30 cellular contexts compared by ENCODE assay signal in genomic region chr13:113074876-113075275, GRCh38. TPM values are rescaled to one million over a fixed set of nuclear protein-coding genes. Genes with fewer than 3 reads are reported as not detected.
"Had no signal": no experiment of that assay in that cellular context is flagged by ENCODE, and none has a peak within 500 bp of the region (broad histone marks: within the 10 kb centered on the region; RNA-seq: fewer than 3 reads in every experiment).

No MANE protein-coding gene starts in this region.

- H3K9me3 Mint-ChIP-seq: activated CD4-positive, alpha-beta T cell treated with anti-CD3 and anti-CD28 coated beads, Interleukin-2, amount 10 ng/mL, durations not matched to agents 24 days and 14 days; activated naive CD8-positive, alpha-beta T cell treated with anti-CD3 and anti-CD28 coated beads, Interleukin-2, amount 50 U/mL, for 24 hours; T-helper 1 cell treated with Interleukin-12 subunit alpha and Interleukin-12 subunit beta and Interleukin-4 antibody, amounts not matched to agents 30 μg/mL and 1 μg/mL, for 36 hours; WTC11 had no signal

- H3K27me3 ChIP-seq: SJSA1 had no signal

- H3K9me3 ChIP-seq: SJSA1 had no signal

- ATAC-seq: activated naive CD4-positive, alpha-beta T cell treated with anti-CD3 and anti-CD28 coated beads, Interleukin-2, amount 50 U/mL, for 72 hours; activated naive CD8-positive, alpha-beta T cell treated with anti-CD3 and anti-CD28 coated beads, Interleukin-2, amount 50 U/mL, for 24 hours; activated T-cell treated with anti-CD3 and anti-CD28 coated beads, Interleukin-2, amount 50 U/mL, for 4 hours; K562; Panc1; SK-N-SH treated with all-trans-retinoic acid at 6 μM for 48 hours; WTC11 had no signal

- H3K4me1 ChIP-seq: SJSA1 had no signal

- H3K4me3 Mint-ChIP-seq: activated CD4-positive, alpha-beta T cell treated with anti-CD3 and anti-CD28 coated beads, Interleukin-2, amount 10 ng/mL, durations not matched to agents 24 days and 14 days; activated naive CD8-positive, alpha-beta T cell treated with anti-CD3 and anti-CD28 coated beads, Interleukin-2, amount 50 U/mL, for 24 hours; activated T-cell treated with anti-CD3 and anti-CD28 coated beads, Interleukin-2, amount 50 U/mL, for 4 hours; brain; T-helper 1 cell treated with Interleukin-12 subunit alpha and Interleukin-12 subunit beta and Interleukin-4 antibody, amounts not matched to agents 30 μg/mL and 1 μg/mL, for 36 hours; WTC11 had no signal

- H3K4me3 ChIP-seq: K562, SJSA1 had no signal

- H3K27ac ChIP-seq: SJSA1 had no signal

- H3K4me1 Mint-ChIP-seq: activated CD4-positive, alpha-beta T cell treated with anti-CD3 and anti-CD28 coated beads, Interleukin-2, amount 10 ng/mL, durations not matched to agents 24 days and 14 days; activated naive CD8-positive, alpha-beta T cell treated with anti-CD3 and anti-CD28 coated beads, Interleukin-2, amount 50 U/mL, for 24 hours had no signal

- H3K36me3 ChIP-seq: SJSA1 had no signal

- H3K27me3 Mint-ChIP-seq: activated CD4-positive, alpha-beta T cell treated with anti-CD3 and anti-CD28 coated beads, Interleukin-2, amount 10 ng/mL, durations not matched to agents 24 days and 14 days; activated naive CD8-positive, alpha-beta T cell treated with anti-CD3 and anti-CD28 coated beads, Interleukin-2, amount 50 U/mL, for 24 hours had no signal

- DNase-seq: activated CD4-positive, alpha-beta T cell treated with anti-CD3 and anti-CD28 coated beads for 1 hour; activated CD4-positive, alpha-beta T cell treated with anti-CD3 and anti-CD28 coated beads, Interleukin-2, amount 10 ng/mL, durations not matched to agents 24 days and 14 days; activated CD4-positive, alpha-beta T cell treated with anti-CD3 and anti-CD28 coated beads, Interleukin-2, amount 50 U/mL, for 48 hours; activated CD8-positive, alpha-beta memory T cell treated with anti-CD3 and anti-CD28 coated beads for 24 hours; activated effector memory CD4-positive, alpha-beta T cell treated with anti-CD3 and anti-CD28 coated beads, Interleukin-2, amount 50 U/mL, for 16 hours; activated naive CD4-positive, alpha-beta T cell treated with Interleukin-2 at 50 U/mL for 16 hours; activated naive CD8-positive, alpha-beta T cell treated with anti-CD3 and anti-CD28 coated beads, Interleukin-2, amount 50 U/mL, for 24 hours; activated T-cell treated with anti-CD3 and anti-CD28 coated beads, Interleukin-2, amount 50 U/mL, for 4 hours; amniotic stem cell; Karpas-422; MM.1S; NCI-H1105; NCI-H1436; NCI-H1694 treated with DMSO at 0.1 percent for 48 hours; NCI-H2029 treated with DMSO at 0.1 percent for 48 hours; NCI-H510A treated with DMSO at 0.1 percent for 48 hours; NCI-H69; NK-92 treated with Interleukin-12 subunit alpha and Interleukin-12 subunit beta, amount 100 ng/mL, for 24 hours; OCI-M1; RPMI8226; SHP77 had no signal

- H3K27ac Mint-ChIP-seq: activated CD4-positive, alpha-beta T cell treated with anti-CD3 and anti-CD28 coated beads, Interleukin-2, amount 10 ng/mL, durations not matched to agents 24 days and 14 days; activated naive CD4-positive, alpha-beta T cell treated with anti-CD3 and anti-CD28 coated beads, Interleukin-2, amount 50 U/mL, for 72 hours; activated naive CD8-positive, alpha-beta T cell treated with anti-CD3 and anti-CD28 coated beads, Interleukin-2, amount 50 U/mL, for 24 hours; brain; T-helper 1 cell treated with Interleukin-12 subunit alpha and Interleukin-12 subunit beta and Interleukin-4 antibody, amounts not matched to agents 30 μg/mL and 1 μg/mL, for 36 hours had no signal

RNA-seq across cellular contexts. Expression of gene F7, which starts 30.7 kb away (rescaled TPM):
- total RNA-seq: activated CD4-positive, alpha-beta T cell treated with anti-CD3 and anti-CD28 coated beads, Interleukin-2, amount 10 ng/mL, durations not matched to agents 24 days and 14 days; activated naive CD4-positive, alpha-beta T cell treated with anti-CD3 and anti-CD28 coated beads, Interleukin-2, amount 50 U/mL, for 72 hours; astrocyte; K562; SJSA1 had no signal
- polyA plus RNA-seq: K562 had no signal

RNA-seq across cellular contexts. Expression of gene F10, which starts 47.7 kb away (rescaled TPM):
- total RNA-seq: activated CD4-positive, alpha-beta T cell treated with anti-CD3 and anti-CD28 coated beads, Interleukin-2, amount 10 ng/mL, durations not matched to agents 24 days and 14 days; activated naive CD4-positive, alpha-beta T cell treated with anti-CD3 and anti-CD28 coated beads, Interleukin-2, amount 50 U/mL, for 72 hours; activated T-cell treated with anti-CD3 and anti-CD28 coated beads, Interleukin-2, amount 50 U/mL, for 4 hours had no signal
